In the genomic region with DNA sequence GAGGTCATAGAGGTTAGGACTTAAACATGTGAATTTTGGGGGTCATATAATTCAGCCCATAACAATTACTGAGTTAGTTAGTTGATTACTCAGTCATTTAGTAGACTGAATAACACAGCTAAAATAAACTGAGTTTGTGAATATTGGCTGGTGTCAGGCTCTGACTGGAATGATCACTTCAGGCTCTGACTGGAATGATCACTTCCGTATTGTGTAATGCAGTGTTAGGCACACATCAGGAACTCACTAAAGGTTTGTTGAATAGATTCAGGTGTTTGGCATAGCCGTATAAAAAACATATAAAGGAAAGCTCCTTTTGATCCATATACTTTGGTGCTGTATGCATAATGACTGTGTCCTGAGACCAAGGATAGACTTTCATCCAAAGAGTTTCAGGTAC, we compare ENCODE assay signal across 15 cellular contexts.
"Had no signal": no experiment of that assay in that cellular context is flagged by ENCODE, and none has a peak within 500 bp of the region (broad histone marks: within the 10 kb centered on the region; RNA-seq: fewer than 3 reads in every experiment).

No MANE protein-coding gene starts in this region.

- H3K36me3 ChIP-seq: spleen, transverse colon had no signal

- H3K9me3 ChIP-seq: psoas muscle, transverse colon had no signal

- H3K4me1 ChIP-seq: foreskin keratinocyte, parathyroid adenoma, spleen had no signal

- FAIRE-seq: keratinocyte had no signal

- DNase-seq: effector memory CD4-positive, alpha-beta T cell; foreskin keratinocyte; immature natural killer cell; psoas muscle; retina; spleen; stimulated activated CD4-positive, alpha-beta T cell treated with anti-CD3 and anti-CD28 coated beads, Interleukin-15, amount 100 ng/mL, for 24 hours; stimulated activated CD4-positive, alpha-beta T cell treated with anti-CD3 and anti-CD28 coated beads, Interleukin-1b, Interleukin-23, amount 100 ng/mL, for 48 hours; stimulated activated CD4-positive, alpha-beta T cell treated with anti-CD3 and anti-CD28 coated beads, Interleukin-4, amount 100 ng/mL, for 24 hours; transverse colon had no signal

- ATAC-seq: foreskin keratinocyte; natural killer cell treated with Interleukin-12 subunit alpha and Interleukin-12 subunit beta and Interleukin-15 and Interleukin-18, amount 100 ng/mL, for 72 hours; psoas muscle; sciatic nerve; stimulated activated memory B cell treated with anti-CD40 and anti-IgM and Interleukin-4, amounts not matched to agents 10 μg/mL and 1 μg/mL and 100 μg/mL, for 72 hours had no signal

- H3K27ac ChIP-seq: foreskin keratinocyte, parathyroid adenoma, psoas muscle, spleen had no signal

- H3K4me3 ChIP-seq: psoas muscle, spleen, transverse colon had no signal

- H3K27me3 ChIP-seq: foreskin keratinocyte, spleen, transverse colon had no signal
